ENCODE assay signal across 6 cellular contexts in the genomic region with DNA sequence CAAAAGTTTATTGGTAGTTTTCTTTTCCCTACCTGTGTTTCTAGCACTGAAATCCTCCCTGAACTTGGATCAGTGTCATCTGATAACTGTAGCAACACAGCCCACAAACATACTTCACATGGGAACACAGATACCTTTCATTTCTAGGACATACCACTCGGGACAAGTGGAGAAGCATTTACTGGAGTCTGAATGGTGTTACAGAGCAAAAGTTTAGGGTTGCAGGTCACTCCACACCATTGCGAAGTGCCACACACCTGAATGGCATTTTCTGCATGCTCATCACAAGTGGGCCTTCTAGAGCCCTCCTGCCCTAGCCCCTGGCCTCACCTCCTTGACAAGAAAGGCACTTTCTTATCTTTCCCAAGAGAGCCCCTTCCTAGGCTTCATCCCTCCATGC.
"Had no signal": no experiment of that assay in that cellular context is flagged by ENCODE, and none has a peak within 500 bp of the region (broad histone marks: within the 10 kb centered on the region; RNA-seq: fewer than 3 reads in every experiment).

No MANE protein-coding gene starts in this region.

- ATAC-seq: GM23338, K562 had no signal

- DNase-seq: H9, HCEC 1CT, IMR-90, KG1 had no signal

- H3K27ac Mint-ChIP-seq: GM23338, H9 had no signal

- H3K9me3 Mint-ChIP-seq: GM23338, H9 had no signal

- H3K4me3 Mint-ChIP-seq: GM23338, H9 had no signal

- H3K4me3 ChIP-seq: GM23338, K562 had no signal
